In genomic region chr17:74042744-74043486, GRCh38 we compare ENCODE assay signal across 9 cellular contexts.
DNase-seq lines count a peak whose midpoint lies in the region; ATAC-seq and TF ChIP-seq lines count a peak whose summit lies in the region.
"Had no signal": no experiment of that assay in that cellular context is flagged by ENCODE, and none has a peak within 500 bp of the region (broad histone marks: within the 10 kb centered on the region; RNA-seq: fewer than 3 reads in every experiment).

No MANE protein-coding gene starts in this region.

- H3K4me3 ChIP-seq in PC-9 (no peak overlapping the region), fibroblast of lung (replicated peaks in 1 of 4; ENCODE audit: control extremely low read depth in 1 of 4, insufficient read depth in 1 of 4, low read depth in 3 of 4, low read length in 4 of 4) (no peak overlapping the region), coronary artery (no peak overlapping the region)
- H3K4me3 ChIP-seq: tibial nerve had no signal

- intact Hi-C loops in PC-9 (cut with micrococcal nuclease; ENCODE audit: unreplicated experiment) = no loop called here

- no peak overlapping the region for H3K4me2 ChIP-seq in PC-9
- no peak overlapping the region for H3K4me2 ChIP-seq in fibroblast of lung (ENCODE audit: extremely low read depth, insufficient read depth, low read length)

- H3K79me2 ChIP-seq in PC-9 (ENCODE audit: low read depth) = no peaks in the 10 kb centered on the region
- H3K79me2 ChIP-seq in fibroblast of lung (ENCODE audit: control insufficient read depth, insufficient read depth, low read length) = no peaks in the 10 kb centered on the region

- CTCF ChIA-PET in PC-9 (lab: Charles Lee) = interaction anchor here (0.5 kb wide), 1 partner anchor 102 kb away, joined by 14 read pairs; no protein-coding TSS in a partner anchor

- H3K27ac ChIP-seq in PC-9 (no peak overlapping the region), fibroblast of lung (ENCODE audit: insufficient read depth, low read length) (no peak overlapping the region), coronary artery (no peak overlapping the region)
- H3K27ac ChIP-seq: tibial nerve had no signal

- ATAC-seq in GM19455 (IDR thresholded peaks at IDR 0.05; ENCODE audit: unreplicated experiment) = no peak

- H4K20me1 ChIP-seq in PC-9 (ENCODE audit: insufficient read depth) (no peaks in the 10 kb centered on the region), fibroblast of lung (ENCODE audit: control insufficient read depth, extremely low read depth, insufficient read depth, low read length) (no peaks in the 10 kb centered on the region)

- DNase-seq in G401 (ENCODE audit: low spot score) (peak; percentile 95), PC-9 (peak; percentile 27 to 70), fibroblast of lung (ENCODE audit: low read depth in 2 of 2) (peak; percentile 31 to 85), NCI-H2227 treated with DMSO at 0.1 percent for 48 hours (lab: John Stamatoyannopoulos, UW) (no peak), coronary artery (ENCODE audit: low spot score) (no peak), GF-D8 (lab: John Stamatoyannopoulos, UW) (no peak)
- DNase-seq in stimulated activated CD4-positive, alpha-beta T cell treated with anti-CD3 and anti-CD28 coated beads, Interleukin-15, amount 100 ng/mL, for 48 hours (ENCODE audit: low read depth in 2 of 2) = peak; percentile 50 to 66

- H3F3A ChIP-seq in PC-9 (ENCODE audit: insufficient read depth, low read depth) = no peaks in the 10 kb centered on the region

- H2AFZ ChIP-seq in PC-9 (no peak overlapping the region), fibroblast of lung (ENCODE audit: low read length) (no peak overlapping the region)

- POLR2A ChIA-PET in PC-9 (lab: Charles Lee; ENCODE audit: unreplicated experiment) = no interaction called here

- H3K9me2 ChIP-seq in PC-9 (ENCODE audit: insufficient read depth) = no peaks in the 10 kb centered on the region

- TF ChIP-seq CTCF in PC-9 (conservative IDR thresholded peaks at IDR 0.05) (no peak), fibroblast of lung (conservative IDR thresholded peaks at IDR 0.05 in 1 of 2, IDR thresholded peaks at IDR 0.05 in 1 of 2; ENCODE audit: low read depth in 1 of 2, low read length in 2 of 2) (no peak), coronary artery (IDR thresholded peaks at IDR 0.05) (no peak)

- BruUV-seq in PC-9 (replicated peaks; lab: Mats Ljungman, UMichigan) = no TSS peak

- in situ Hi-C loops in G401 (cut with HindIII; ENCODE audit: low sequenced_read_pairs) = no loop called here

- H3K36me3 ChIP-seq in PC-9 (ENCODE audit: low read depth) (no peaks in the 10 kb centered on the region), fibroblast of lung (ENCODE audit: control insufficient read depth, insufficient read depth, low read length) (no peaks in the 10 kb centered on the region)
- H3K36me3 ChIP-seq: tibial nerve had no signal

- peaks cover 74% of the 10 kb centered on the region for H3K27me3 ChIP-seq in PC-9 (ENCODE audit: insufficient read depth, low read depth)
- H3K27me3 ChIP-seq in fibroblast of lung (ENCODE audit: control insufficient read depth, insufficient read depth, low read length) = no peaks in the 10 kb centered on the region

- no peaks in the 10 kb centered on the region for H3K4me1 ChIP-seq in PC-9 (replicated peaks; ENCODE audit: insufficient read depth)
- H3K4me1 ChIP-seq in fibroblast of lung (ENCODE audit: control insufficient read depth, extremely low read depth, insufficient read depth, low read length) = no peaks in the 10 kb centered on the region
- H3K4me1 ChIP-seq: tibial nerve had no signal

- 0 out of 2 replicates have a peak, but pooled peaks cover 2% of the 10 kb centered on the region for H3K9me3 ChIP-seq in PC-9 (ENCODE audit: insufficient read depth, low read depth)
- no peaks in the 10 kb centered on the region for H3K9me3 ChIP-seq in fibroblast of lung (ENCODE audit: control insufficient read depth, insufficient read depth, low read depth, low read length)
- H3K9me3 ChIP-seq: tibial nerve had no signal

- no peak overlapping the region for H3K9ac ChIP-seq in fibroblast of lung (ENCODE audit: insufficient read depth, low read length)

Comparison
In these comparisons a context has a peak if more than half of its experiments do, and no peak if none do; other contexts are left out.
1. DNase-seq: peak in G401 (single experiment), PC-9 (2 of 2), fibroblast of lung (2 of 2) and stimulated activated CD4-positive, alpha-beta T cell treated with anti-CD3 and anti-CD28 coated beads, Interleukin-15, amount 100 ng/mL, for 48 hours (2 of 2); none in NCI-H2227 treated with DMSO at 0.1 percent for 48 hours (single experiment), coronary artery (single experiment) and GF-D8 (single experiment).